11 cellular contexts compared by ENCODE assay signal in the genomic region with DNA sequence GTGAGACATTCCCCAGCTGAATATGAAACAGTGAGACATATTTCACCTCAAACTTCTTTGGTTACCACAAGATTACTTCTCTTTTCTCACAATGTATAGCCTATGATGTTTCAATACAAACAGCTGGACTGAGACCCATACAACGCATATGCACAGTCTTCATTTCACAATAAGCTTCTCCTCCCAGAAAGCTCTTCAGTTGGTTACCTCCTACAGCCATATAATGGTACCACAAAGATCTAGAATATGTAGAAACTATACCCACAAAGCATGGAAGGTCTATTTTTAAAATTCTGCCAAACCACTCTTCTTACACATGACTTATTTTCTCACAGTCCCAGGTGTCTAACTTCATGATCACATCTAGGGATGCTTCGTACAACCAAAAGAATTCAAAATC.
A peak's percentile ranks its signal among the peaks of the same experiment; 100 is the strongest.
DNase-seq lines count a peak whose midpoint lies in the region; ATAC-seq and TF ChIP-seq lines count a peak whose summit lies in the region.
"Had no signal": no experiment of that assay in that cellular context is flagged by ENCODE, and none has a peak within 500 bp of the region (broad histone marks: within the 10 kb centered on the region; RNA-seq: fewer than 3 reads in every experiment).

No MANE protein-coding gene starts in this region.

- ATAC-seq in GM18520 (IDR thresholded peaks at IDR 0.05; ENCODE audit: unreplicated experiment) (peak; percentile 49), GM21737 (IDR thresholded peaks at IDR 0.05; ENCODE audit: unreplicated experiment) (peak; percentile 59), memory B cell (ENCODE audit: low read depth) (peak; percentile 68), WTC11 (no peak)
- ATAC-seq: left lobe of liver had no signal

- no peak overlapping the region for H3K4me3 ChIP-seq in HL-60 (replicated peaks; ENCODE audit: insufficient read depth, low read length)
- H3K4me3 ChIP-seq: HAP-1, SJSA1 had no signal

- H3K27ac Mint-ChIP-seq in memory B cell (peak overlapping the region; percentile 9), WTC11 (no peak overlapping the region)

- TF ChIP-seq CTCF in HL-60 (IDR thresholded peaks at IDR 0.05; ENCODE audit: insufficient read depth, low read length) (no peak), WTC11 (IDR thresholded peaks at IDR 0.05) (no peak)

- CTCF ChIA-PET in WTC11 (lab: Charles Lee): no interaction called here

- H3K4me3 Mint-ChIP-seq in memory B cell (peak overlapping the region; percentile 24), WTC11 (no peak overlapping the region)

- no peaks in the 10 kb centered on the region for H3K27me3 Mint-ChIP-seq in memory B cell
- no peaks in the 10 kb centered on the region for H3K27me3 Mint-ChIP-seq in WTC11 (ENCODE audit: low read depth)

- H3K9me3 Mint-ChIP-seq in memory B cell: peaks cover 1% of the 10 kb centered on the region
- H3K9me3 Mint-ChIP-seq in WTC11: peaks cover 4% of the 10 kb centered on the region

- H3K27ac ChIP-seq in HL-60 (replicated peaks): 0 out of 2 replicates have a peak overlapping the region, but pooled peaks have one; percentile 13
- H3K27ac ChIP-seq: SJSA1 had no signal

- peak; percentile 71 to 77 for DNase-seq in HL-60 (ENCODE audit: low read depth in 1 of 2, low spot score in 1 of 2)
- DNase-seq in memory B cell (ENCODE audit: low spot score in 2 of 2): no peak
- DNase-seq in DMS114 treated with DMSO at 0.1 percent for 48 hours (lab: John Stamatoyannopoulos, UW; ENCODE audit: unreplicated experiment): no peak
- no peak for DNase-seq in GOT3 (lab: John Stamatoyannopoulos, UW)
- DNase-seq in NCI-H2107 treated with DMSO at 0.1 percent for 48 hours (lab: John Stamatoyannopoulos, UW; ENCODE audit: unreplicated experiment): no peak
- DNase-seq in WTC11 (ENCODE audit: low spot score): no peak

- H3K4me1 Mint-ChIP-seq in memory B cell (peaks cover 81% of the 10 kb centered on the region), WTC11 (peaks cover 68% of the 10 kb centered on the region)

- POLR2A ChIA-PET in WTC11 (lab: Charles Lee): no interaction called here

- peaks cover 1% of the 10 kb centered on the region for H3K36me3 Mint-ChIP-seq in memory B cell
- H3K36me3 Mint-ChIP-seq in WTC11: no peaks in the 10 kb centered on the region

- H3K27me3 ChIP-seq in HL-60 (ENCODE audit: insufficient read depth, poor library complexity, severe bottlenecking): no peaks in the 10 kb centered on the region
- H3K27me3 ChIP-seq: SJSA1 had no signal

TF ChIP-seq in WTC11, 78 proteins besides CTCF, POLR2A, EP300 and RAD21:
- TF ChIP-seq, protein P1, sequence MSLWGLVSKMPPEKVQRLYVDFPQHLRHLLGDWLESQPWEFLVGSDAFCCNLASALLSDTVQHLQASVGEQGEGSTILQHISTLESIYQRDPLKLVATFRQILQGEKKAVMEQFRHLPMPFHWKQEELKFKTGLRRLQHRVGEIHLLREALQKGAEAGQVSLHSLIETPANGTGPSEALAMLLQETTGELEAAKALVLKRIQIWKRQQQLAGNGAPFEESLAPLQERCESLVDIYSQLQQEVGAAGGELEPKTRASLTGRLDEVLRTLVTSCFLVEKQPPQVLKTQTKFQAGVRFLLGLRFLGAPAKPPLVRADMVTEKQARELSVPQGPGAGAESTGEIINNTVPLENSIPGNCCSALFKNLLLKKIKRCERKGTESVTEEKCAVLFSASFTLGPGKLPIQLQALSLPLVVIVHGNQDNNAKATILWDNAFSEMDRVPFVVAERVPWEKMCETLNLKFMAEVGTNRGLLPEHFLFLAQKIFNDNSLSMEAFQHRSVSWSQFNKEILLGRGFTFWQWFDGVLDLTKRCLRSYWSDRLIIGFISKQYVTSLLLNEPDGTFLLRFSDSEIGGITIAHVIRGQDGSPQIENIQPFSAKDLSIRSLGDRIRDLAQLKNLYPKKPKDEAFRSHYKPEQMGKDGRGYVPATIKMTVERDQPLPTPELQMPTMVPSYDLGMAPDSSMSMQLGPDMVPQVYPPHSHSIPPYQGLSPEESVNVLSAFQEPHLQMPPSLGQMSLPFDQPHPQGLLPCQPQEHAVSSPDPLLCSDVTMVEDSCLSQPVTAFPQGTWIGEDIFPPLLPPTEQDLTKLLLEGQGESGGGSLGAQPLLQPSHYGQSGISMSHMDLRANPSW (CRISPR knock-in tag; conservative IDR thresholded peaks at IDR 0.05; ENCODE audit: low read depth): no peak
- TF ChIP-seq ZNF219 (CRISPR knock-in tag; IDR thresholded peaks at IDR 0.05; ENCODE audit: borderline replicate concordance): no peak
- TF ChIP-seq, protein P2, sequence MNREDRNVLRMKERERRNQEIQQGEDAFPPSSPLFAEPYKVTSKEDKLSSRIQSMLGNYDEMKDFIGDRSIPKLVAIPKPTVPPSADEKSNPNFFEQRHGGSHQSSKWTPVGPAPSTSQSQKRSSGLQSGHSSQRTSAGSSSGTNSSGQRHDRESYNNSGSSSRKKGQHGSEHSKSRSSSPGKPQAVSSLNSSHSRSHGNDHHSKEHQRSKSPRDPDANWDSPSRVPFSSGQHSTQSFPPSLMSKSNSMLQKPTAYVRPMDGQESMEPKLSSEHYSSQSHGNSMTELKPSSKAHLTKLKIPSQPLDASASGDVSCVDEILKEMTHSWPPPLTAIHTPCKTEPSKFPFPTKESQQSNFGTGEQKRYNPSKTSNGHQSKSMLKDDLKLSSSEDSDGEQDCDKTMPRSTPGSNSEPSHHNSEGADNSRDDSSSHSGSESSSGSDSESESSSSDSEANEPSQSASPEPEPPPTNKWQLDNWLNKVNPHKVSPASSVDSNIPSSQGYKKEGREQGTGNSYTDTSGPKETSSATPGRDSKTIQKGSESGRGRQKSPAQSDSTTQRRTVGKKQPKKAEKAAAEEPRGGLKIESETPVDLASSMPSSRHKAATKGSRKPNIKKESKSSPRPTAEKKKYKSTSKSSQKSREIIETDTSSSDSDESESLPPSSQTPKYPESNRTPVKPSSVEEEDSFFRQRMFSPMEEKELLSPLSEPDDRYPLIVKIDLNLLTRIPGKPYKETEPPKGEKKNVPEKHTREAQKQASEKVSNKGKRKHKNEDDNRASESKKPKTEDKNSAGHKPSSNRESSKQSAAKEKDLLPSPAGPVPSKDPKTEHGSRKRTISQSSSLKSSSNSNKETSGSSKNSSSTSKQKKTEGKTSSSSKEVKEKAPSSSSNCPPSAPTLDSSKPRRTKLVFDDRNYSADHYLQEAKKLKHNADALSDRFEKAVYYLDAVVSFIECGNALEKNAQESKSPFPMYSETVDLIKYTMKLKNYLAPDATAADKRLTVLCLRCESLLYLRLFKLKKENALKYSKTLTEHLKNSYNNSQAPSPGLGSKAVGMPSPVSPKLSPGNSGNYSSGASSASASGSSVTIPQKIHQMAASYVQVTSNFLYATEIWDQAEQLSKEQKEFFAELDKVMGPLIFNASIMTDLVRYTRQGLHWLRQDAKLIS (CRISPR knock-in tag; IDR thresholded peaks at IDR 0.05; ENCODE audit: borderline replicate concordance): no peak
- no peak for TF ChIP-seq TEAD4 (CRISPR knock-in tag; IDR thresholded peaks at IDR 0.05)
- no peak for TF ChIP-seq GTF2I (CRISPR knock-in tag; conservative IDR thresholded peaks at IDR 0.05)
- no peak for TF ChIP-seq OVOL2 (CRISPR knock-in tag; IDR thresholded peaks at IDR 0.05; ENCODE audit: borderline replicate concordance)
- TF ChIP-seq, protein P3, sequence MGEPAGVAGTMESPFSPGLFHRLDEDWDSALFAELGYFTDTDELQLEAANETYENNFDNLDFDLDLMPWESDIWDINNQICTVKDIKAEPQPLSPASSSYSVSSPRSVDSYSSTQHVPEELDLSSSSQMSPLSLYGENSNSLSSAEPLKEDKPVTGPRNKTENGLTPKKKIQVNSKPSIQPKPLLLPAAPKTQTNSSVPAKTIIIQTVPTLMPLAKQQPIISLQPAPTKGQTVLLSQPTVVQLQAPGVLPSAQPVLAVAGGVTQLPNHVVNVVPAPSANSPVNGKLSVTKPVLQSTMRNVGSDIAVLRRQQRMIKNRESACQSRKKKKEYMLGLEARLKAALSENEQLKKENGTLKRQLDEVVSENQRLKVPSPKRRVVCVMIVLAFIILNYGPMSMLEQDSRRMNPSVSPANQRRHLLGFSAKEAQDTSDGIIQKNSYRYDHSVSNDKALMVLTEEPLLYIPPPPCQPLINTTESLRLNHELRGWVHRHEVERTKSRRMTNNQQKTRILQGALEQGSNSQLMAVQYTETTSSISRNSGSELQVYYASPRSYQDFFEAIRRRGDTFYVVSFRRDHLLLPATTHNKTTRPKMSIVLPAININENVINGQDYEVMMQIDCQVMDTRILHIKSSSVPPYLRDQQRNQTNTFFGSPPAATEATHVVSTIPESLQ (CRISPR knock-in tag; IDR thresholded peaks at IDR 0.05): no peak

Comparison
In these comparisons a context has a peak if more than half of its experiments do, and no peak if none do; other contexts are left out.
1. DNase-seq: peak in HL-60 (2 of 2); none in memory B cell (0 of 2), DMS114 treated with DMSO at 0.1 percent for 48 hours (single experiment), GOT3 (single experiment), NCI-H2107 treated with DMSO at 0.1 percent for 48 hours (single experiment) and WTC11 (single experiment).